In genomic region chr17:17900615-17901520, GRCh38 we compare ENCODE assay signal across 9 cellular contexts.
DNase-seq lines count a peak whose midpoint lies in the region; ATAC-seq lines count a peak whose summit lies in the region.
"Had no signal": no experiment of that assay in that cellular context is flagged by ENCODE, and none has a peak within 500 bp of the region (broad histone marks: within the 10 kb centered on the region; RNA-seq: fewer than 3 reads in every experiment).

No MANE protein-coding gene starts in this region.

- peak; percentile 16 for DNase-seq in NCI-H748 (lab: John Stamatoyannopoulos, UW; ENCODE audit: unreplicated experiment)
- DNase-seq in NCI-H748 treated with DMSO at 0.1 percent for 48 hours (lab: John Stamatoyannopoulos, UW), result no peak
- DNase-seq in hepatic stellate cell (ENCODE audit: low spot score), result peak; percentile 94
- peak; percentile 95 for DNase-seq in stromal cell of bone marrow (ENCODE audit: low read depth)
- DNase-seq in kidney glomerular epithelial cell (lab: John Stamatoyannopoulos, UW), result no peak
- no peak for DNase-seq in NCI-H345 (lab: John Stamatoyannopoulos, UW)
- DNase-seq: DND-41 had no signal

- WGBS in adipose tissue, 3 donors, result 15 to 34% (median 18%) methylated on average over 7 of the region's 7 CpGs

- H3K27ac ChIP-seq in adipose tissue (ENCODE audit: low read depth, low read length), result peak overlapping the region; percentile 8

- no peak for ATAC-seq in HG03432 (IDR thresholded peaks at IDR 0.05; ENCODE audit: unreplicated experiment)

Comparison
In these comparisons a context has a peak if more than half of its experiments do, and no peak if none do; other contexts are left out.
1. DNase-seq: peak in NCI-H748 (single experiment), hepatic stellate cell (single experiment) and stromal cell of bone marrow (single experiment); none in NCI-H748 treated with DMSO at 0.1 percent for 48 hours (single experiment), kidney glomerular epithelial cell (single experiment) and NCI-H345 (single experiment).